In genomic region chr19:38929929-38930775, GRCh38 we compare ENCODE assay signal across 1 cellular context.
TF ChIP-seq lines count a peak whose summit lies in the region.

TSS of gene SARS2 (minus strand) at chr19:38930763. CDS start at chr19:38930736, 27 bp downstream.

TF ChIP-seq in HEK293, 187 proteins besides CTCF, POLR2A, EP300 and RAD21 (continued from another document and continues in another):
- TF ChIP-seq ZNF398 (tag by site-specific recombination; IDR thresholded peaks at IDR 0.05) = no peak
- TF ChIP-seq KLF8 (tag by site-specific recombination; IDR thresholded peaks at IDR 0.05) = peak; percentile 84; the same call in 1 of the 2 replicates
- peak; percentile 100 for TF ChIP-seq YY2 (tag by site-specific recombination; IDR thresholded peaks at IDR 0.05)
- TF ChIP-seq ZNF48 (tag by site-specific recombination; IDR thresholded peaks at IDR 0.05) = no peak
- TF ChIP-seq EGR2 (tag by site-specific recombination; IDR thresholded peaks at IDR 0.05; ENCODE audit: low read depth) = no peak
- TF ChIP-seq MZF1 (tag by site-specific recombination; IDR thresholded peaks at IDR 0.05; ENCODE audit: borderline replicate concordance) = peak; percentile 88
- TF ChIP-seq ZBTB7A (tag by site-specific recombination; IDR thresholded peaks at IDR 0.05; ENCODE audit: low read depth) = peak; percentile 85
- no peak for TF ChIP-seq ZBTB49 (tag by site-specific recombination; IDR thresholded peaks at IDR 0.05; ENCODE audit: low read depth)
- TF ChIP-seq ZXDB (tag by site-specific recombination; IDR thresholded peaks at IDR 0.05) = peak; percentile 92
- no peak for TF ChIP-seq ZNF426 (tag by site-specific recombination; IDR thresholded peaks at IDR 0.05)
- peak; percentile 90 for TF ChIP-seq ZNF600 (tag by site-specific recombination; IDR thresholded peaks at IDR 0.05)
- TF ChIP-seq INSM2 (tag by site-specific recombination; IDR thresholded peaks at IDR 0.05) = peak; percentile 61; the same call in 1 of the 2 replicates
- no peak for TF ChIP-seq ZNF791 (tag by site-specific recombination; IDR thresholded peaks at IDR 0.05)
- TF ChIP-seq ZNF514 (tag by site-specific recombination; IDR thresholded peaks at IDR 0.05) = no peak
- no peak for TF ChIP-seq ZNF23 (tag by site-specific recombination; IDR thresholded peaks at IDR 0.05; ENCODE audit: borderline replicate concordance)
- TF ChIP-seq ZNF692 (tag by site-specific recombination; IDR thresholded peaks at IDR 0.05) = peak; percentile 90
- TF ChIP-seq GLIS1 (tag by site-specific recombination; IDR thresholded peaks at IDR 0.05) = peak; percentile 63
- TF ChIP-seq ZNF548 (tag by site-specific recombination; IDR thresholded peaks at IDR 0.05) = no peak
- no peak for TF ChIP-seq HOXA7 (CRISPR knock-in tag; IDR thresholded peaks at IDR 0.05; ENCODE audit: borderline replicate concordance)
- TF ChIP-seq KLF10 (tag by site-specific recombination; IDR thresholded peaks at IDR 0.05) = no peak; the same call in 1 of the 2 replicates
- no peak for TF ChIP-seq ZNF549 (tag by site-specific recombination; IDR thresholded peaks at IDR 0.05)
- TF ChIP-seq RBAK (tag by site-specific recombination; IDR thresholded peaks at IDR 0.05) = no peak
- no peak for TF ChIP-seq ZNF10 (tag by site-specific recombination; IDR thresholded peaks at IDR 0.05)
- no peak; the same call in 1 of the 2 replicates for TF ChIP-seq TRIM28 (IDR thresholded peaks at IDR 0.05; ENCODE audit: borderline replicate concordance, low read length)
- no peak; the same call in 1 of the 2 replicates for TF ChIP-seq ZNF701 (tag by site-specific recombination; IDR thresholded peaks at IDR 0.05)
- peak; percentile 85 for TF ChIP-seq ZNF18 (tag by site-specific recombination; IDR thresholded peaks at IDR 0.05)
- no peak for TF ChIP-seq GLI2 (tag by site-specific recombination; IDR thresholded peaks at IDR 0.05; ENCODE audit: borderline replicate concordance, low read depth)
- TF ChIP-seq REST (tag by site-specific recombination; IDR thresholded peaks at IDR 0.05) = peak; percentile 41; the same call in 1 of the 2 replicates
- TF ChIP-seq ZNF747 (tag by site-specific recombination; IDR thresholded peaks at IDR 0.05) = no peak
- peak; percentile 97 for TF ChIP-seq ZEB2 (tag by site-specific recombination; IDR thresholded peaks at IDR 0.05)
- TF ChIP-seq ZBTB10 (tag by site-specific recombination; IDR thresholded peaks at IDR 0.05) = peak; percentile 95
- TF ChIP-seq ZNF211 (tag by site-specific recombination; IDR thresholded peaks at IDR 0.05; ENCODE audit: low read depth) = no peak
- peak; percentile 61 for TF ChIP-seq WT1 (tag by site-specific recombination; IDR thresholded peaks at IDR 0.05)
- no peak for TF ChIP-seq ZNF202 (tag by site-specific recombination; IDR thresholded peaks at IDR 0.05; ENCODE audit: borderline replicate concordance)
- no peak for TF ChIP-seq SETDB1 (IDR thresholded peaks at IDR 0.05; ENCODE audit: insufficient read length, low read length)
- no peak for TF ChIP-seq AEBP2 (tag by site-specific recombination; IDR thresholded peaks at IDR 0.05; ENCODE audit: borderline replicate concordance)
- 0 out of 2 replicates have a peak, but pooled peaks have one; percentile 74 for TF ChIP-seq ZNF221 (tag by site-specific recombination; IDR thresholded peaks at IDR 0.05; ENCODE audit: borderline replicate concordance)
- 0 out of 2 replicates have a peak, but pooled peaks have one; percentile 58 for TF ChIP-seq ZSCAN4 (tag by site-specific recombination; IDR thresholded peaks at IDR 0.05)
